Comparison of ENCODE assay signal across 9 cellular contexts in genomic region chr16:68417711-68418301, GRCh38. TPM values are rescaled to one million over a fixed set of nuclear protein-coding genes. Genes with fewer than 3 reads are reported as not detected.
DNase-seq lines count a peak whose midpoint lies in the region; ATAC-seq, FAIRE-seq and TF ChIP-seq lines count a peak whose summit lies in the region.
"Had no signal": no experiment of that assay in that cellular context is flagged by ENCODE, and none has a peak within 500 bp of the region (broad histone marks: within the 10 kb centered on the region; RNA-seq: fewer than 3 reads in every experiment).

No MANE protein-coding gene starts in this region.

- H3K9ac ChIP-seq in endothelial cell of umbilical vein (replicated peaks; ENCODE audit: extremely low read depth, insufficient read depth, low read length): no peak overlapping the region

- no peak overlapping the region for H3K4me2 ChIP-seq in endothelial cell of umbilical vein (ENCODE audit: insufficient read depth, low read length)

- H3K4me1 Mint-ChIP-seq in progenitor cell of endocrine pancreas (ENCODE audit: low read depth): peaks cover 12% of the 10 kb centered on the region

- FAIRE-seq in endothelial cell of umbilical vein (lab: Jason Lieb, UNC) (no peak), D721Med (lab: Jason Lieb, UNC) (no peak)

- DNase-seq in Daoy (ENCODE audit: low read depth) (peak; percentile 59), NCI-H1436 treated with DMSO at 0.1 percent for 48 hours (lab: John Stamatoyannopoulos, UW) (peak; percentile 74), endothelial cell of umbilical vein (ENCODE audit: low read depth, low spot score) (peak; percentile 9), D721Med (ENCODE audit: insufficient read length, low spot score) (no peak), progenitor cell of endocrine pancreas (ENCODE audit: low spot score, unreplicated experiment) (no peak)
- peak; percentile 37 to 51 for DNase-seq in activated CD4-positive, alpha-beta T cell treated with anti-CD3 and anti-CD28 coated beads, Interleukin-2, amount 50 U/mL, for 24 hours (ENCODE audit: low read depth in 1 of 2, low spot score in 1 of 2)
- peak; percentile 16 for DNase-seq in stimulated activated CD8-positive, alpha-beta memory T cell treated with anti-CD3 and anti-CD28 coated beads, Interleukin-12 subunit alpha, Interleukin-12 subunit beta, amount 100 ng/mL, for 24 hours (ENCODE audit: extremely low read depth)

- H3K9me3 ChIP-seq in endothelial cell of umbilical vein (replicated peaks; ENCODE audit: control insufficient read depth, insufficient read depth, low read length): no peaks in the 10 kb centered on the region
- H3K9me3 ChIP-seq: heart left ventricle had no signal

- H3K9me3 Mint-ChIP-seq in progenitor cell of endocrine pancreas (ENCODE audit: low read depth): no peaks in the 10 kb centered on the region

- no peaks in the 10 kb centered on the region for H3K4me1 ChIP-seq in endothelial cell of umbilical vein (ENCODE audit: control insufficient read depth, extremely low read depth, insufficient read depth, low read length)

- H3K27ac Mint-ChIP-seq in progenitor cell of endocrine pancreas: no peak overlapping the region

- intact Hi-C loops in endothelial cell of umbilical vein (cut with micrococcal nuclease): no loop called here

- TF ChIP-seq POLR2A in endothelial cell of umbilical vein (IDR thresholded peaks at IDR 0.05; ENCODE audit: low read depth, low read length): no peak

- H3K27ac ChIP-seq in endothelial cell of umbilical vein (ENCODE audit: insufficient read depth, low read depth, low read length): no peak overlapping the region

- H3K27me3 Mint-ChIP-seq in progenitor cell of endocrine pancreas: no peaks in the 10 kb centered on the region

- POLR2A ChIA-PET in endothelial cell of umbilical vein (lab: Charles Lee): interaction anchor here (0.7 kb wide), 1 partner anchor 214 kb away, joined by 4 read pairs; no protein-coding TSS in a partner anchor

- H2AFZ ChIP-seq in endothelial cell of umbilical vein (ENCODE audit: low read depth, low read length): no peak overlapping the region

- no peaks in the 10 kb centered on the region for H3K9me1 ChIP-seq in endothelial cell of umbilical vein (replicated peaks; ENCODE audit: control insufficient read depth, extremely low read depth, insufficient read depth, low read length)

- BruUV-seq in endothelial cell of umbilical vein (replicated peaks; lab: Mats Ljungman, UMichigan): no TSS peak

- dilution Hi-C loops in endothelial cell of umbilical vein (cut with MboI; ENCODE audit: extremely low pct_ligation_motif_present, low sequenced_read_pairs): no loop called here

- no peak for TF ChIP-seq CTCF in endothelial cell of umbilical vein (IDR thresholded peaks at IDR 0.05; ENCODE audit: extremely low read depth in 1 of 2, insufficient read depth in 1 of 2, low read depth in 1 of 2, low read length in 2 of 2)
- no peak for TF ChIP-seq CTCF in D721Med (IDR thresholded peaks at IDR 0.05; ENCODE audit: insufficient read depth, missing control alignments)
- no peak for TF ChIP-seq CTCF in progenitor cell of endocrine pancreas (IDR thresholded peaks at IDR 0.05; ENCODE audit: unreplicated experiment)

- H3K36me3 Mint-ChIP-seq in progenitor cell of endocrine pancreas (ENCODE audit: insufficient read depth): no peaks in the 10 kb centered on the region

- no peak overlapping the region for H3K4me3 Mint-ChIP-seq in progenitor cell of endocrine pancreas (ENCODE audit: low read depth)

- no peaks in the 10 kb centered on the region for H4K20me1 ChIP-seq in endothelial cell of umbilical vein (replicated peaks; ENCODE audit: control insufficient read depth, extremely low read depth, insufficient read depth, low read length)

- peak; percentile 84 for ATAC-seq in GM21786 (IDR thresholded peaks at IDR 0.05; ENCODE audit: unreplicated experiment)

- CTCF ChIA-PET in endothelial cell of umbilical vein (lab: Charles Lee): interaction anchor here (1.8 to 2.9 kb wide), 2 partner anchors 10 to 21 kb away, joined by 4 to 8 read pairs; no protein-coding TSS in a partner anchor

- no peaks in the 10 kb centered on the region for H3K79me2 ChIP-seq in endothelial cell of umbilical vein (ENCODE audit: control insufficient read depth, insufficient read depth, low read length)

- peaks cover 4 to 7% of the 10 kb centered on the region in 2 experiments for H3K27me3 ChIP-seq in endothelial cell of umbilical vein (ENCODE audit: control insufficient read depth in 2 of 2, insufficient read depth in 2 of 2, low read length in 2 of 2)
- H3K27me3 ChIP-seq: heart left ventricle had no signal

- no peaks in the 10 kb centered on the region for H3K36me3 ChIP-seq in endothelial cell of umbilical vein (ENCODE audit: control insufficient read depth in 2 of 2, extremely low read depth in 1 of 2, insufficient read depth in 2 of 2, low read length in 2 of 2)
- H3K36me3 ChIP-seq: heart left ventricle had no signal

- H3K4me3 ChIP-seq in endothelial cell of umbilical vein (replicated peaks in 1 of 3; ENCODE audit: insufficient read depth in 1 of 3, low read depth in 1 of 3, low read length in 3 of 3): no peak overlapping the region
- H3K4me3 ChIP-seq: heart left ventricle had no signal

TF ChIP-seq in endothelial cell of umbilical vein, 7 proteins besides CTCF, POLR2A, EP300 and RAD21:
- no peak for TF ChIP-seq EZH2 (IDR thresholded peaks at IDR 0.05; ENCODE audit: borderline replicate concordance, low read depth, low read length, severe bottlenecking)
- TF ChIP-seq POLR2AphosphoS5 (IDR thresholded peaks at IDR 0.05; ENCODE audit: insufficient read depth, low read depth, low read length): no peak
- TF ChIP-seq MYC (IDR thresholded peaks at IDR 0.05; ENCODE audit: low read depth, low read length): no peak
- no peak for TF ChIP-seq FOS (IDR thresholded peaks at IDR 0.05; ENCODE audit: borderline replicate concordance, insufficient read depth, low read length)
- TF ChIP-seq, protein P1, sequence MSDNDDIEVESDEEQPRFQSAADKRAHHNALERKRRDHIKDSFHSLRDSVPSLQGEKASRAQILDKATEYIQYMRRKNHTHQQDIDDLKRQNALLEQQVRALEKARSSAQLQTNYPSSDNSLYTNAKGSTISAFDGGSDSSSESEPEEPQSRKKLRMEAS (IDR thresholded peaks at IDR 0.05; ENCODE audit: insufficient read depth, insufficient read length): no peak
- TF ChIP-seq JUN (IDR thresholded peaks at IDR 0.05; ENCODE audit: borderline replicate concordance, insufficient read depth, insufficient read length, low read depth): no peak
- TF ChIP-seq GATA2 (IDR thresholded peaks at IDR 0.05; ENCODE audit: insufficient read depth, insufficient read length, low read depth, low read length): no peak

RNA-seq across cellular contexts. Expression of gene SMPD3, which starts 30.5 kb away (rescaled TPM):
- 0.17 TPM in 1 of 2 replicates, not detected in the other for total RNA-seq in Daoy (2014; rRNA removed; shearing (Covaris generic))
- total RNA-seq in endothelial cell of umbilical vein: not detected in 2 replicates
- polyA plus RNA-seq in endothelial cell of umbilical vein: not detected in 2 replicates
- not detected in 2 replicates for polyA plus RNA-seq in endothelial cell of umbilical vein (2011; cell fraction: cytosol; rRNA removed)
- not detected in 2 replicates for polyA plus RNA-seq in endothelial cell of umbilical vein (2011; cell fraction: nucleus; rRNA removed)
- 0.11 and 0.29 TPM in 2 replicates for polyA plus RNA-seq in endothelial cell of umbilical vein (2012)
- not detected in 2 replicates for polyA minus RNA-seq in endothelial cell of umbilical vein
- polyA minus RNA-seq in endothelial cell of umbilical vein (2011; cell fraction: cytosol; rRNA and poly(A)+ RNA removed): not detected
- polyA minus RNA-seq in endothelial cell of umbilical vein (2011; cell fraction: nucleus; rRNA and poly(A)+ RNA removed): not detected in 2 replicates
- 1.7 and 2.8 TPM in 2 replicates for total RNA-seq in progenitor cell of endocrine pancreas

Comparison
In these comparisons a context has a peak if more than half of its experiments do, and no peak if none do; other contexts are left out.
1. DNase-seq: peak in Daoy (single experiment), NCI-H1436 treated with DMSO at 0.1 percent for 48 hours (single experiment), activated CD4-positive, alpha-beta T cell treated with anti-CD3 and anti-CD28 coated beads, Interleukin-2, amount 50 U/mL, for 24 hours (2 of 2), endothelial cell of umbilical vein (single experiment) and stimulated activated CD8-positive, alpha-beta memory T cell treated with anti-CD3 and anti-CD28 coated beads, Interleukin-12 subunit alpha, Interleukin-12 subunit beta, amount 100 ng/mL, for 24 hours (single experiment); none in D721Med (single experiment) and progenitor cell of endocrine pancreas (single experiment).